Comparison of ENCODE assay signal across 1 cellular context in genomic region chr2:96800061-96800761, GRCh38.
TF ChIP-seq lines count a peak whose summit lies in the region.

No MANE protein-coding gene starts in this region.

TF ChIP-seq in HepG2, 621 proteins besides CTCF, POLR2A, EP300 and RAD21:
- TF ChIP-seq ZKSCAN1 (IDR thresholded peaks at IDR 0.05; ENCODE audit: low read length) (no peak), TCF7 (IDR thresholded peaks at IDR 0.05; ENCODE audit: low read depth) (no peak)
TF ChIP-seq in HepG2: peak in this region for 0.
